ENCODE assay signal across 30 cellular contexts in genomic region chr4:104365618-104366017, GRCh38.
"Had no signal": no experiment of that assay in that cellular context is flagged by ENCODE, and none has a peak within 500 bp of the region (broad histone marks: within the 10 kb centered on the region; RNA-seq: fewer than 3 reads in every experiment).

No MANE protein-coding gene starts in this region.

- H3K4me1 Mint-ChIP-seq: activated B cell treated with CpG ODN at 0.5 μM for 24 hours, T-cell, T-helper 17 cell had no signal

- H3K4me3 Mint-ChIP-seq: activated B cell treated with CpG ODN at 0.5 μM for 24 hours; activated CD4-positive, alpha-beta memory T cell treated with anti-CD3 and anti-CD28 coated beads for 36 hours; activated naive CD4-positive, alpha-beta T cell treated with anti-CD3 and anti-CD28 coated beads for 36 hours; activated T-cell treated with anti-CD3 and anti-CD28 coated beads, Interleukin-2, amount 50 U/mL, for 4 hours; activated T-helper 1 cell treated with anti-CD3 and anti-CD28 coated beads, Interleukin-12 subunit alpha, Interleukin-12 subunit beta, Interleukin-2, Interleukin-4 antibody, amounts not matched to agents 30 ng/mL and 10 ng/mL and 1 ng/mL, durations not matched to agents 14 hours and 24 hours and 36 hours; T-cell; T-helper 17 cell had no signal

- H3K36me3 ChIP-seq: adrenal gland, breast epithelium had no signal

- H3K36me3 Mint-ChIP-seq: activated CD4-positive, alpha-beta memory T cell treated with anti-CD3 and anti-CD28 coated beads for 36 hours; activated naive CD4-positive, alpha-beta T cell treated with anti-CD3 and anti-CD28 coated beads, Interleukin-2, amount 50 U/mL, for 72 hours; T-cell had no signal

- H3K27me3 ChIP-seq: adrenal gland, body of pancreas, breast epithelium had no signal

- H3K27ac Mint-ChIP-seq: activated B cell treated with CpG ODN at 0.5 μM for 24 hours; activated CD4-positive, alpha-beta memory T cell treated with anti-CD3 and anti-CD28 coated beads for 36 hours; activated naive CD4-positive, alpha-beta T cell treated with anti-CD3 and anti-CD28 coated beads for 36 hours; activated naive CD4-positive, alpha-beta T cell treated with anti-CD3 and anti-CD28 coated beads, Interleukin-2, amount 50 U/mL, for 72 hours; activated T-helper 1 cell treated with anti-CD3 and anti-CD28 coated beads, Interleukin-12 subunit alpha, Interleukin-12 subunit beta, Interleukin-2, Interleukin-4 antibody, amounts not matched to agents 30 ng/mL and 10 ng/mL and 1 ng/mL, durations not matched to agents 14 hours and 24 hours and 36 hours; T-cell; T-helper 17 cell had no signal

- H3K4me1 ChIP-seq: adrenal gland, body of pancreas, breast epithelium had no signal

- H3K27me3 Mint-ChIP-seq: activated B cell treated with CpG ODN at 0.5 μM for 24 hours; activated CD4-positive, alpha-beta memory T cell treated with anti-CD3 and anti-CD28 coated beads for 36 hours; T-cell; T-helper 17 cell had no signal

- H3K4me3 ChIP-seq: adrenal gland, body of pancreas, breast epithelium had no signal

- DNase-seq: activated B cell treated with CpG ODN at 0.5 μM for 24 hours; activated CD4-positive, alpha-beta memory T cell treated with anti-CD3 and anti-CD28 coated beads for 36 hours; activated CD4-positive, alpha-beta T cell treated with anti-CD3 and anti-CD28 coated beads for 4 hours; activated CD4-positive, alpha-beta T cell treated with anti-CD3 and anti-CD28 coated beads, Interleukin-2, amount 50 U/mL, for 1 hour; activated CD4-positive, CD25-positive, alpha-beta regulatory T cell treated with anti-CD3 and anti-CD28 coated beads, Interleukin-2, amount 50 U/mL, for 72 hours; activated CD8-positive, alpha-beta memory T cell treated with anti-CD3 and anti-CD28 coated beads, Interleukin-2, amount 50 U/mL, for 4 hours; activated gamma-delta T cell treated with Interleukin-2 at 50 U/mL for 16 hours; activated naive CD4-positive, alpha-beta T cell treated with anti-CD3 and anti-CD28 coated beads for 36 hours; activated T-cell treated with anti-CD3 and anti-CD28 coated beads for 4 hours; activated T-cell treated with anti-CD3 and anti-CD28 coated beads, Interleukin-2, amount 50 U/mL, for 4 hours; adrenal gland; body of pancreas; MM.1S; MV-4-11; NCI-H1092; NCI-H1436 treated with DMSO at 0.1 percent for 48 hours; NCI-H1694 treated with DMSO at 0.1 percent for 48 hours; NCI-H2029; NCI-H345; NCI-H524 treated with DMSO at 0.1 percent for 48 hours; SHP77 treated with DMSO at 0.1 percent for 48 hours; T-cell; T-helper 17 cell; T-helper 9 cell had no signal

- ATAC-seq: activated naive CD4-positive, alpha-beta T cell treated with anti-CD3 and anti-CD28 coated beads, Interleukin-2, amount 50 U/mL, for 72 hours; activated T-cell treated with anti-CD3 and anti-CD28 coated beads, Interleukin-2, amount 50 U/mL, for 4 hours; body of pancreas; Panc1; SK-N-SH treated with all-trans-retinoic acid at 6 μM for 48 hours; T-cell; T-helper 17 cell had no signal

- H3K27ac ChIP-seq: adrenal gland, body of pancreas, breast epithelium, VCaP had no signal
